23 cellular contexts compared by ENCODE assay signal in the genomic region with DNA sequence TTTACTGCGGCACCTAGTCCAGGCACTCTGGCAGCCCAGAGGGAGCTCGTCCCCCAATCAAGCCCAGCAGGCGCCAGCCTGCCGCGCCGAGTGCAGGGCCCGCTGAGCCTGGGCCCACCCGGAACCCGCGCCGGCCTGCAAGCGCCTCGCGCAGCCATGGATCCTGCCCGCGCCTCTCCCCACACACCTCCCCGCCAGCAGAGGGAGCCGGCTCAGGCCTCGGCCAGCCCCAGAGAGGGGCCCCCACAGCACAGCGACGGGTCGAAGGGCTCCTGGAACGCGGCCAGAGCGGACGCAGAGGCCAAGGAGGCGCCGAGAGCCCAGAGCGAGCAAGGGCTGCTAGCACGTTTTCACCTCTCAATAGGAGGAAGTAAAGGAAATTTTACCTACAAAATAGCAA.
"Had no signal": no experiment of that assay in that cellular context is flagged by ENCODE, and none has a peak within 500 bp of the region (broad histone marks: within the 10 kb centered on the region; RNA-seq: fewer than 3 reads in every experiment).

No MANE protein-coding gene starts in this region.

- DNase-seq: dermis blood vessel endothelial cell; effector memory CD4-positive, alpha-beta T cell; erythroblast; esophagus squamous epithelium; foreskin melanocyte; glutamatergic neuron; heart right ventricle; hippocampal formation; immature natural killer cell; naive B cell; stimulated activated CD4-positive, alpha-beta T cell treated with anti-CD3 and anti-CD28 coated beads, Interleukin-2, amount 100 ng/mL, for 24 hours; stimulated activated CD4-positive, alpha-beta T cell treated with anti-CD3 and anti-CD28 coated beads, Interleukin-4, amount 100 ng/mL, for 24 hours; stimulated activated naive CD4-positive, alpha-beta T cell treated with Interleukin-2 at 50 U/mL for 16 hours; stomach; tibial artery had no signal

- H3K4me3 ChIP-seq: coronary artery, esophagus squamous epithelium, heart right ventricle, lung, mucosa of descending colon, pancreas, smooth muscle cell, stomach, tibial artery had no signal

- H3K27ac ChIP-seq: coronary artery, esophagus squamous epithelium, heart right ventricle, neutrophil, pancreas, stomach, tibial artery had no signal

- H3K4me1 ChIP-seq: esophagus squamous epithelium, heart right ventricle, pancreas, stomach, tibial artery had no signal

- H3K9me3 ChIP-seq: esophagus squamous epithelium, neutrophil, pancreas, tibial artery had no signal

- FAIRE-seq: endometrium, keratinocyte, pancreas had no signal

- H3K36me3 ChIP-seq: esophagus squamous epithelium, heart right ventricle, neutrophil, pancreas, stomach, tibial artery had no signal

- H3K4me2 ChIP-seq: smooth muscle cell had no signal

- H3K27me3 ChIP-seq: esophagus squamous epithelium, heart right ventricle, neutrophil, pancreas, stomach, tibial artery had no signal
